ENCODE assay signal across 16 cellular contexts in genomic region chr5:170585278-170585677, GRCh38.
"Had no signal": no experiment of that assay in that cellular context is flagged by ENCODE, and none has a peak within 500 bp of the region (broad histone marks: within the 10 kb centered on the region; RNA-seq: fewer than 3 reads in every experiment).

No MANE protein-coding gene starts in this region.

- ATAC-seq: activated T-cell treated with anti-CD3 and anti-CD28 coated beads, Interleukin-2, amount 50 U/mL, for 4 hours; esophagus mucosa; gastroesophageal sphincter; stimulated activated naive B cell treated with anti-CD40 and anti-IgM and Interleukin-4, amounts not matched to agents 10 μg/mL and 1 μg/mL and 100 μg/mL, for 72 hours had no signal

- H3K36me3 Mint-ChIP-seq: stimulated activated naive B cell treated with anti-CD40 and anti-IgM and Interleukin-4, amounts not matched to agents 10 μg/mL and 1 μg/mL and 100 μg/mL, for 72 hours had no signal

- H3K9me3 Mint-ChIP-seq: activated B cell treated with CpG ODN at 0.5 μM for 24 hours had no signal

- H3K36me3 ChIP-seq: breast epithelium, gastroesophageal sphincter had no signal

- H3K27ac Mint-ChIP-seq: activated B cell treated with CpG ODN at 0.5 μM for 24 hours; activated naive CD4-positive, alpha-beta T cell treated with anti-CD3 and anti-CD28 coated beads for 36 hours; nephron progenitor cell; stimulated activated naive B cell treated with anti-CD40 and anti-IgM and Interleukin-4, amounts not matched to agents 10 μg/mL and 1 μg/mL and 100 μg/mL, for 72 hours had no signal

- H3K4me1 ChIP-seq: breast epithelium, gastroesophageal sphincter had no signal

- H3K27ac ChIP-seq: breast epithelium, gastroesophageal sphincter had no signal

- H3K4me1 Mint-ChIP-seq: activated B cell treated with CpG ODN at 0.5 μM for 24 hours; stimulated activated naive B cell treated with anti-CD40 and anti-IgM and Interleukin-4, amounts not matched to agents 10 μg/mL and 1 μg/mL and 100 μg/mL, for 72 hours had no signal

- DNase-seq: activated B cell treated with CpG ODN at 0.5 μM for 24 hours; activated CD4-positive, alpha-beta T cell treated with anti-CD3 and anti-CD28 coated beads for 4 hours; activated CD8-positive, alpha-beta memory T cell treated with anti-CD3 and anti-CD28 coated beads, Interleukin-2, amount 50 U/mL, for 4 hours; activated naive CD4-positive, alpha-beta T cell treated with anti-CD3 and anti-CD28 coated beads for 36 hours; activated T-cell treated with anti-CD3 and anti-CD28 coated beads, Interleukin-2, amount 50 U/mL, for 4 hours; aorta; cerebellar nuclear complex; effector CD4-positive, alpha-beta T cell; nephron progenitor cell; occipital lobe; stimulated activated naive B cell treated with anti-CD40 and anti-IgM and Interleukin-4, amounts not matched to agents 10 μg/mL and 1 μg/mL and 100 μg/mL, for 72 hours; T-helper 1 cell; T-helper 9 cell had no signal

- H3K4me3 ChIP-seq: breast epithelium, gastroesophageal sphincter had no signal

- H3K27me3 ChIP-seq: breast epithelium had no signal

- H3K9me3 ChIP-seq: gastroesophageal sphincter had no signal

- H3K4me3 Mint-ChIP-seq: activated B cell treated with CpG ODN at 0.5 μM for 24 hours; activated naive CD4-positive, alpha-beta T cell treated with anti-CD3 and anti-CD28 coated beads for 36 hours; activated T-cell treated with anti-CD3 and anti-CD28 coated beads, Interleukin-2, amount 50 U/mL, for 4 hours; nephron progenitor cell; stimulated activated naive B cell treated with anti-CD40 and anti-IgM and Interleukin-4, amounts not matched to agents 10 μg/mL and 1 μg/mL and 100 μg/mL, for 72 hours had no signal
